In genomic region chr7:108146070-108146842, GRCh38 we compare ENCODE assay signal across 1 cellular context.
A peak's percentile ranks its signal among the peaks of the same experiment; 100 is the strongest.
TF ChIP-seq lines count a peak whose summit lies in the region.

No MANE protein-coding gene starts in this region.

TF ChIP-seq in HEK293, 187 proteins besides CTCF, POLR2A, EP300 and RAD21 (continued from another document and continues in another):
- no peak for TF ChIP-seq ZNF639 (tag by site-specific recombination; IDR thresholded peaks at IDR 0.05)
- no peak for TF ChIP-seq ZNF19 (tag by site-specific recombination; IDR thresholded peaks at IDR 0.05; ENCODE audit: low read depth)
- TF ChIP-seq ZNF214 (tag by site-specific recombination; IDR thresholded peaks at IDR 0.05; ENCODE audit: borderline replicate concordance), result no peak
- TF ChIP-seq ZNF518A (tag by site-specific recombination; conservative IDR thresholded peaks at IDR 0.05; ENCODE audit: low read depth), result no peak
- TF ChIP-seq ZNF473 (tag by site-specific recombination; IDR thresholded peaks at IDR 0.05), result no peak
- no peak for TF ChIP-seq SCRT1 (tag by site-specific recombination; IDR thresholded peaks at IDR 0.05; ENCODE audit: borderline replicate concordance)
- no peak for TF ChIP-seq ZNF426 (tag by site-specific recombination; IDR thresholded peaks at IDR 0.05)
- TF ChIP-seq ZNF645 (tag by site-specific recombination; IDR thresholded peaks at IDR 0.05), result no peak
- TF ChIP-seq ZFP69B (tag by site-specific recombination; IDR thresholded peaks at IDR 0.05), result no peak
- TF ChIP-seq ZNF37A (tag by site-specific recombination; IDR thresholded peaks at IDR 0.05), result 0 out of 2 replicates have a peak, but pooled peaks have one; percentile 19
- TF ChIP-seq SP7 (tag by site-specific recombination; IDR thresholded peaks at IDR 0.05), result no peak
- TF ChIP-seq ZNF184 (tag by site-specific recombination; IDR thresholded peaks at IDR 0.05), result no peak
- TF ChIP-seq KLF8 (tag by site-specific recombination; IDR thresholded peaks at IDR 0.05), result no peak
- TF ChIP-seq ZNF335 (tag by site-specific recombination; conservative IDR thresholded peaks at IDR 0.05), result no peak
- TF ChIP-seq ZEB2 (tag by site-specific recombination; IDR thresholded peaks at IDR 0.05), result no peak
- TF ChIP-seq ZNF837 (tag by site-specific recombination; IDR thresholded peaks at IDR 0.05), result no peak
- no peak for TF ChIP-seq INSM2 (tag by site-specific recombination; IDR thresholded peaks at IDR 0.05)
- no peak for TF ChIP-seq ZNF843 (tag by site-specific recombination; IDR thresholded peaks at IDR 0.05)
- TF ChIP-seq ZNF280D (tag by site-specific recombination; IDR thresholded peaks at IDR 0.05), result 0 out of 2 replicates have a peak, but pooled peaks have one; percentile 46
- no peak for TF ChIP-seq ZNF350 (tag by site-specific recombination; IDR thresholded peaks at IDR 0.05)
- no peak for TF ChIP-seq ZNF391 (tag by site-specific recombination; IDR thresholded peaks at IDR 0.05; ENCODE audit: borderline replicate concordance, low read depth)
- TF ChIP-seq ZNF707 (tag by site-specific recombination; IDR thresholded peaks at IDR 0.05), result no peak
- TF ChIP-seq PRDM6 (tag by site-specific recombination; IDR thresholded peaks at IDR 0.05), result no peak
- TF ChIP-seq ZNF670 (tag by site-specific recombination; IDR thresholded peaks at IDR 0.05; ENCODE audit: low read depth), result no peak
- no peak for TF ChIP-seq ZNF830 (tag by site-specific recombination; IDR thresholded peaks at IDR 0.05; ENCODE audit: low read depth)
- peak; percentile 11; the same call in 1 of the 2 replicates for TF ChIP-seq ZBTB44 (tag by site-specific recombination; IDR thresholded peaks at IDR 0.05)
- no peak for TF ChIP-seq ZNF76 (tag by site-specific recombination; IDR thresholded peaks at IDR 0.05; ENCODE audit: borderline replicate concordance, low read depth)
- no peak for TF ChIP-seq ZNF24 (tag by site-specific recombination; IDR thresholded peaks at IDR 0.05)
- peak; percentile 94 for TF ChIP-seq ZNF654 (tag by site-specific recombination; IDR thresholded peaks at IDR 0.05; ENCODE audit: low read depth)
- TF ChIP-seq SP2 (tag by site-specific recombination; IDR thresholded peaks at IDR 0.05), result no peak
- no peak for TF ChIP-seq GLIS2 (tag by site-specific recombination; IDR thresholded peaks at IDR 0.05)
- no peak for TF ChIP-seq KLF10 (tag by site-specific recombination; IDR thresholded peaks at IDR 0.05)
- no peak for TF ChIP-seq ZNF704 (tag by site-specific recombination; IDR thresholded peaks at IDR 0.05)
- no peak for TF ChIP-seq ZNF341 (tag by site-specific recombination; IDR thresholded peaks at IDR 0.05; ENCODE audit: low read depth)
- no peak for TF ChIP-seq ZNF211 (tag by site-specific recombination; IDR thresholded peaks at IDR 0.05; ENCODE audit: low read depth)
- no peak for TF ChIP-seq ZNF398 (tag by site-specific recombination; IDR thresholded peaks at IDR 0.05)
- no peak for TF ChIP-seq WT1 (tag by site-specific recombination; IDR thresholded peaks at IDR 0.05)
- no peak for TF ChIP-seq ZNF768 (tag by site-specific recombination; IDR thresholded peaks at IDR 0.05)
- TF ChIP-seq ZNF747 (tag by site-specific recombination; IDR thresholded peaks at IDR 0.05), result no peak
- no peak for TF ChIP-seq ZNF133 (tag by site-specific recombination; IDR thresholded peaks at IDR 0.05)
- TF ChIP-seq ZNF433 (tag by site-specific recombination; IDR thresholded peaks at IDR 0.05; ENCODE audit: low read depth), result no peak
- TF ChIP-seq ZNF510 (tag by site-specific recombination; IDR thresholded peaks at IDR 0.05; ENCODE audit: insufficient replicate concordance), result no peak
- no peak for TF ChIP-seq ZXDB (tag by site-specific recombination; IDR thresholded peaks at IDR 0.05)
